13 cellular contexts compared by ENCODE assay signal in genomic region chr11:12291313-12291712, GRCh38.
"Had no signal": no experiment of that assay in that cellular context is flagged by ENCODE, and none has a peak within 500 bp of the region (broad histone marks: within the 10 kb centered on the region; RNA-seq: fewer than 3 reads in every experiment).

No MANE protein-coding gene starts in this region.

- H3K27ac Mint-ChIP-seq: activated CD4-positive, alpha-beta memory T cell treated with anti-CD3 and anti-CD28 coated beads, Interleukin-2, amount 10 ng/mL, durations not matched to agents 7 days and 5 days; natural killer cell had no signal

- H3K4me3 ChIP-seq: heart right ventricle, spleen, upper lobe of left lung had no signal

- H3K27ac ChIP-seq: foreskin keratinocyte, heart right ventricle, spleen, upper lobe of left lung had no signal

- H3K4me3 Mint-ChIP-seq: activated CD4-positive, alpha-beta memory T cell treated with anti-CD3 and anti-CD28 coated beads, Interleukin-2, amount 10 ng/mL, durations not matched to agents 7 days and 5 days; natural killer cell had no signal

- H3K36me3 Mint-ChIP-seq: natural killer cell had no signal

- H3K9me3 Mint-ChIP-seq: activated CD4-positive, alpha-beta memory T cell treated with anti-CD3 and anti-CD28 coated beads, Interleukin-2, amount 10 ng/mL, durations not matched to agents 7 days and 5 days; natural killer cell had no signal

- H3K4me1 ChIP-seq: upper lobe of left lung had no signal

- H3K36me3 ChIP-seq: heart right ventricle, spleen had no signal

- ATAC-seq: foreskin keratinocyte, heart right ventricle, left lobe of liver, natural killer cell, sciatic nerve had no signal

- DNase-seq: activated CD4-positive, alpha-beta memory T cell treated with anti-CD3 and anti-CD28 coated beads, Interleukin-2, amount 10 ng/mL, durations not matched to agents 7 days and 5 days; activated CD4-positive, alpha-beta T cell treated with anti-CD3 and anti-CD28 coated beads for 1 hour; foreskin keratinocyte; heart right ventricle; natural killer cell; spleen; stimulated activated CD4-positive, alpha-beta T cell treated with anti-CD3 and anti-CD28 coated beads, Interleukin-1b, Interleukin-23, amount 100 ng/mL, for 48 hours; stimulated activated naive CD4-positive, alpha-beta T cell treated with Interleukin-2 at 50 U/mL for 16 hours; SW 1271; T-helper 9 cell; upper lobe of left lung had no signal

- H3K27me3 Mint-ChIP-seq: activated CD4-positive, alpha-beta memory T cell treated with anti-CD3 and anti-CD28 coated beads, Interleukin-2, amount 10 ng/mL, durations not matched to agents 7 days and 5 days had no signal

- H3K9me3 ChIP-seq: heart right ventricle, spleen, upper lobe of left lung had no signal

- H3K27me3 ChIP-seq: foreskin keratinocyte, heart right ventricle, spleen, upper lobe of left lung had no signal
